Comparison of ENCODE assay signal across 8 cellular contexts in genomic region chr5:95962475-95962773, GRCh38. TPM values are rescaled to one million over a fixed set of nuclear protein-coding genes. Genes with fewer than 3 reads are reported as not detected.
DNase-seq lines count a peak whose midpoint lies in the region; ATAC-seq and TF ChIP-seq lines count a peak whose summit lies in the region.

No MANE protein-coding gene starts in this region.

- no peaks in the 10 kb centered on the region for H3K27me3 Mint-ChIP-seq in T-helper 2 cell treated with Interferon-gamma antibody and Interleukin-4, amounts not matched to agents 5 μg/mL and 100 μg/mL, for 36 hours (ENCODE audit: low read depth)

- TF ChIP-seq CTCF in kidney epithelial cell (IDR thresholded peaks at IDR 0.05; ENCODE audit: insufficient read depth, low read length, poor library complexity, severe bottlenecking): no peak

- H3K27ac Mint-ChIP-seq in T-helper 2 cell treated with Interferon-gamma antibody and Interleukin-4, amounts not matched to agents 5 μg/mL and 100 μg/mL, for 36 hours: peak overlapping the region; percentile 99

- H3K4me3 ChIP-seq in kidney epithelial cell (ENCODE audit: low read depth, low read length): peak overlapping the region; percentile 93

- DNase-seq in T-helper 2 cell treated with Interferon-gamma antibody and Interleukin-4, amounts not matched to agents 5 μg/mL and 100 μg/mL, for 36 hours (ENCODE audit: low spot score): no peak
- DNase-seq in T-helper 2 cell (no peak), kidney epithelial cell (ENCODE audit: low read depth) (no peak), substantia nigra (lab: John Stamatoyannopoulos, UW) (no peak)

- no peaks in the 10 kb centered on the region for H3K27me3 ChIP-seq in kidney epithelial cell (ENCODE audit: control insufficient read depth, insufficient read depth, low read length)

- peak overlapping the region; percentile 95 for H3K4me3 Mint-ChIP-seq in T-helper 2 cell treated with Interferon-gamma antibody and Interleukin-4, amounts not matched to agents 5 μg/mL and 100 μg/mL, for 36 hours

- H3K9me3 Mint-ChIP-seq in T-helper 2 cell treated with Interferon-gamma antibody and Interleukin-4, amounts not matched to agents 5 μg/mL and 100 μg/mL, for 36 hours: no peaks in the 10 kb centered on the region

- H3K4me1 Mint-ChIP-seq in T-helper 2 cell treated with Interferon-gamma antibody and Interleukin-4, amounts not matched to agents 5 μg/mL and 100 μg/mL, for 36 hours (ENCODE audit: low read depth): peaks cover 39% of the 10 kb centered on the region

- no peaks in the 10 kb centered on the region for H3K36me3 ChIP-seq in kidney epithelial cell (ENCODE audit: control insufficient read depth, insufficient read depth, low read length)

- H3K36me3 Mint-ChIP-seq in T-helper 2 cell treated with Interferon-gamma antibody and Interleukin-4, amounts not matched to agents 5 μg/mL and 100 μg/mL, for 36 hours (ENCODE audit: low read depth): no peaks in the 10 kb centered on the region

- H3K27ac ChIP-seq in angular gyrus (ENCODE audit: low read depth, low read length) (peak overlapping the region; percentile 65), substantia nigra (ENCODE audit: low read depth, low read length, poor library complexity, severe bottlenecking) (peak overlapping the region; percentile 97)

- ATAC-seq in GM19452 (IDR thresholded peaks at IDR 0.05; ENCODE audit: unreplicated experiment) (no peak), GM18511 (IDR thresholded peaks at IDR 0.05; ENCODE audit: unreplicated experiment) (no peak), HG02884 (IDR thresholded peaks at IDR 0.05; ENCODE audit: unreplicated experiment) (no peak)

RNA-seq across cellular contexts. Expression of gene ELL2, which starts 0.8 kb away (rescaled TPM):
- 11.2 and 14.1 TPM in 2 replicates for total RNA-seq in kidney epithelial cell
